ENCODE assay signal across 20 cellular contexts in genomic region chr6:35050988-35051330, GRCh38.
DNase-seq lines count a peak whose midpoint lies in the region; ATAC-seq and TF ChIP-seq lines count a peak whose summit lies in the region.
"Had no signal": no experiment of that assay in that cellular context is flagged by ENCODE, and none has a peak within 500 bp of the region (broad histone marks: within the 10 kb centered on the region; RNA-seq: fewer than 3 reads in every experiment).

No MANE protein-coding gene starts in this region.

- intact Hi-C loops in posterior vena cava (cut with DNase I), result loop anchor here in 1 of 2 donors (5.0 kb wide), 1 partner anchor 34 kb away; no protein-coding TSS in a partner anchor

- peaks cover 50% of the 10 kb centered on the region for H3K36me3 ChIP-seq in BLaER1
- no peaks in the 10 kb centered on the region for H3K36me3 ChIP-seq in smooth muscle cell (ENCODE audit: low read depth)
- H3K36me3 ChIP-seq: HAP-1 had no signal

- peak; percentile 20 for DNase-seq in MV-4-11 (lab: John Stamatoyannopoulos, UW)
- no peak for DNase-seq in smooth muscle cell (lab: John Stamatoyannopoulos, UW; ENCODE audit: unreplicated experiment)
- DNase-seq in SKM-1 treated with dmso at 0.1 percent for 144 hours (lab: John Stamatoyannopoulos, UW; ENCODE audit: unreplicated experiment), result no peak
- no peak for DNase-seq in posterior vena cava (ENCODE audit: low spot score)
- no peak for DNase-seq in cerebellum (ENCODE audit: low spot score)
- DNase-seq: activated CD8-positive, alpha-beta T cell treated with anti-CD3 and anti-CD28 coated beads for 36 hours; activated naive CD8-positive, alpha-beta T cell treated with anti-CD3 and anti-CD28 coated beads, Interleukin-2, amount 10 ng/mL, durations not matched to agents 7 days and 5 days; activated T-cell treated with anti-CD3 and anti-CD28 coated beads, Interleukin-2, amount 50 U/mL, for 72 hours; effector CD8-positive, alpha-beta T cell; kidney glomerular epithelial cell; NCI-H1694 treated with DMSO at 0.1 percent for 48 hours; NCI-H226; NK-92 treated with Interleukin-12 subunit alpha and Interleukin-12 subunit beta, amount 100 ng/mL, for 24 hours; pancreas; stimulated activated naive B cell treated with anti-CD40 and anti-IgM and Interleukin-4, amounts not matched to agents 10 μg/mL and 1 μg/mL and 100 μg/mL, for 72 hours had no signal

- peaks cover 18% of the 10 kb centered on the region for H3K79me2 ChIP-seq in smooth muscle cell (ENCODE audit: low read depth)

- no peak overlapping the region for H2AFZ ChIP-seq in smooth muscle cell (ENCODE audit: low read depth)

- ATAC-seq in HG03342 (IDR thresholded peaks at IDR 0.05; ENCODE audit: unreplicated experiment), result no peak
- ATAC-seq: activated CD8-positive, alpha-beta T cell treated with anti-CD3 and anti-CD28 coated beads for 36 hours; activated T-cell treated with anti-CD3 and anti-CD28 coated beads, Interleukin-2, amount 50 U/mL, for 72 hours; stimulated activated naive B cell treated with anti-CD40 and anti-IgM and Interleukin-4, amounts not matched to agents 10 μg/mL and 1 μg/mL and 100 μg/mL, for 72 hours had no signal

- H3K9ac ChIP-seq in BLaER1 (no peak overlapping the region), smooth muscle cell (ENCODE audit: low read depth) (peak overlapping the region; percentile 34)

- TF ChIP-seq CTCF in smooth muscle cell (IDR thresholded peaks at IDR 0.05; ENCODE audit: borderline replicate concordance, insufficient read depth, poor library complexity, severe bottlenecking), result no peak

- H3K4me3 ChIP-seq in BLaER1, result no peak overlapping the region
- no peak overlapping the region for H3K4me3 ChIP-seq in smooth muscle cell
- H3K4me3 ChIP-seq: HAP-1, pancreas had no signal

- H3K4me2 ChIP-seq in BLaER1 (no peak overlapping the region), smooth muscle cell (peak overlapping the region; percentile 70)

- H4K20me1 ChIP-seq in BLaER1, result no peaks in the 10 kb centered on the region
- H4K20me1 ChIP-seq in smooth muscle cell (ENCODE audit: low read depth), result no peaks in the 10 kb centered on the region

- 94% methylated on average over 7 of the region's 7 CpGs for WGBS in smooth muscle cell (ENCODE audit: low lambda C conversion rate)

- H3K9me3 ChIP-seq in BLaER1, result no peaks in the 10 kb centered on the region
- no peaks in the 10 kb centered on the region for H3K9me3 ChIP-seq in smooth muscle cell (replicated peaks; ENCODE audit: low read depth)
- H3K9me3 ChIP-seq: HAP-1, pancreas had no signal

- H3K27ac ChIP-seq in BLaER1 (peak overlapping the region; percentile 19; the same call in 1 of the 2 replicates), layer of hippocampus (ENCODE audit: low read depth, low read length) (peak overlapping the region; percentile 95), smooth muscle cell (ENCODE audit: low read depth) (peak overlapping the region; percentile 98)
- H3K27ac ChIP-seq: VCaP had no signal

- H3K4me1 ChIP-seq in BLaER1 (peaks cover 47% of the 10 kb centered on the region), smooth muscle cell (ENCODE audit: low read depth) (peaks cover 71% of the 10 kb centered on the region)

- H3F3A ChIP-seq in smooth muscle cell (ENCODE audit: low read depth), result peaks cover 79% of the 10 kb centered on the region

- H3K27me3 ChIP-seq in BLaER1, result no peaks in the 10 kb centered on the region
- H3K27me3 ChIP-seq in layer of hippocampus (ENCODE audit: control insufficient read depth, insufficient read depth, low read length), result no peaks in the 10 kb centered on the region
- H3K27me3 ChIP-seq in smooth muscle cell (ENCODE audit: low read depth), result no peaks in the 10 kb centered on the region
- H3K27me3 ChIP-seq: pancreas had no signal

Comparison
In these comparisons a context has a peak if more than half of its experiments do, and no peak if none do; other contexts are left out.
1. H3K27ac ChIP-seq: peak in every context shown above with its lines; median percentile 98 in smooth muscle cell; 95 in layer of hippocampus; 19 in BLaER1.